21 cellular contexts compared by ENCODE assay signal in the genomic region with DNA sequence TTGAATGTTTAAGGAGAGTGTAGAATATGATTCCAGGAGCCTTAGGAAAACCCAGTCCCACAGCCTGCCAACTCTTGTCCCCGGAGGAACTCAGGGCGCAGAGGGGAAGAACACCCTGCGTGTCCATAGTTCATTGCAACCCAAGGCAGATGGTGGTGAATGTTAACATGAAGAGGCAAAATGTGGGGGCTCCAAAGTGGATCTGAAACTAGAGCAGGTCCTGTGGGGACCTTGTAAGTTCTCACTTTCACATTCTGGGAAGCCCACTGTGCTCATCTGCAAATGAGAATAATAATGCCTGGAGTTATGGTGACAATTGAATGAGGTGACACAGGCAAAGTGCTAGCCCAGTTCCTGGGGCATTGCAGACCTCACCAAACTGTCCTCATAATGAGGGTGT.
A peak's percentile ranks its signal among the peaks of the same experiment; 100 is the strongest.
DNase-seq lines count a peak whose midpoint lies in the region; ATAC-seq, FAIRE-seq and TF ChIP-seq lines count a peak whose summit lies in the region.
"Had no signal": no experiment of that assay in that cellular context is flagged by ENCODE, and none has a peak within 500 bp of the region (broad histone marks: within the 10 kb centered on the region; RNA-seq: fewer than 3 reads in every experiment).

No MANE protein-coding gene starts in this region.

- H3K4me3 Mint-ChIP-seq in memory B cell: no peak overlapping the region
- H3K4me3 Mint-ChIP-seq: CD4-positive, alpha-beta T cell; HFFc6 had no signal

- H4K20me1 ChIP-seq in BLaER1: no peaks in the 10 kb centered on the region

- H3K27ac ChIP-seq in A549: peak overlapping the region; percentile 0 to 32; a peak in 3 of 6 replicates
- H3K27ac ChIP-seq in BLaER1: no peak overlapping the region
- peak overlapping the region; percentile 43; the same call in 1 of the 2 replicates for H3K27ac ChIP-seq in RWPE1
- H3K27ac ChIP-seq in effector memory CD4-positive, alpha-beta T cell (ENCODE audit: insufficient read depth, low read length, poor library complexity, severe bottlenecking): no peak overlapping the region
- H3K27ac ChIP-seq: HL-60 had no signal

- H3K36me3 ChIP-seq in BLaER1: no peaks in the 10 kb centered on the region
- H3K36me3 ChIP-seq in effector memory CD4-positive, alpha-beta T cell (ENCODE audit: control insufficient read depth, insufficient read depth, low read length): no peaks in the 10 kb centered on the region

- no peak for TF ChIP-seq RAD21 in A549 (conservative IDR thresholded peaks at IDR 0.05 in 1 of 2, IDR thresholded peaks at IDR 0.05 in 1 of 2)

- ATAC-seq in A549 (no peak), memory B cell (ENCODE audit: low read depth) (peak; percentile 51), esophagus mucosa (no peak)
- ATAC-seq: K562 had no signal

- no peak for TF ChIP-seq POLR2A in A549 (IDR thresholded peaks at IDR 0.05; ENCODE audit: low read length)

- H3K4me3 ChIP-seq in A549 (no peak overlapping the region), BLaER1 (no peak overlapping the region)
- H3K4me3 ChIP-seq in effector memory CD4-positive, alpha-beta T cell (ENCODE audit: insufficient read depth, low read depth, low read length, poor library complexity, severe bottlenecking): no peak overlapping the region
- H3K4me3 ChIP-seq: K562 had no signal

- POLR2A ChIA-PET in A549 (lab: Yijun Ruan, JAX): no interaction called here
- POLR2A ChIA-PET in RWPE1 (lab: Yijun Ruan, JAX; ENCODE audit: low non-redundant PET): no interaction called here

- H3K27ac Mint-ChIP-seq in memory B cell: no peak overlapping the region
- H3K27ac Mint-ChIP-seq: CD4-positive, alpha-beta T cell; HFFc6 had no signal

- H3K9me3 ChIP-seq in A549 (no peaks in the 10 kb centered on the region), BLaER1 (no peaks in the 10 kb centered on the region)
- H3K9me3 ChIP-seq in effector memory CD4-positive, alpha-beta T cell (ENCODE audit: control insufficient read depth, low read length): no peaks in the 10 kb centered on the region

- H3K9me3 Mint-ChIP-seq in memory B cell: no peaks in the 10 kb centered on the region
- H3K9me3 Mint-ChIP-seq: CD4-positive, alpha-beta T cell; HFFc6 had no signal

- H3K27me3 Mint-ChIP-seq in memory B cell: peaks cover 11% of the 10 kb centered on the region

- TF ChIP-seq CTCF in A549 (IDR thresholded peaks at IDR 0.05) (no peak), RWPE1 (conservative IDR thresholded peaks at IDR 0.05; ENCODE audit: low read depth) (no peak)

- CTCF ChIA-PET in A549 (lab: Yijun Ruan, JAX): interaction anchor here (0.8 to 3.3 kb wide), 3 partner anchors 152 to 174 kb away, joined by 3 to 10 read pairs (median 8); no protein-coding TSS in a partner anchor
- CTCF ChIA-PET in RWPE1 (lab: Yijun Ruan, JAX): no interaction called here

- 95% methylated on average over 3 of the region's 3 CpGs for WGBS in A549 (ENCODE audit: missing lambda C conversion rate)

- H3K4me2 ChIP-seq in A549 (no peak overlapping the region), BLaER1 (peak overlapping the region; percentile 52)

- no peak for FAIRE-seq in A549 (lab: Jason Lieb, UNC)
- FAIRE-seq: A204.1, G401.6, GM12891, H1, K562 had no signal

- H3K4me1 ChIP-seq in A549 (peaks cover 14% of the 10 kb centered on the region), BLaER1 (peaks cover 27% of the 10 kb centered on the region)
- no peaks in the 10 kb centered on the region for H3K4me1 ChIP-seq in effector memory CD4-positive, alpha-beta T cell (ENCODE audit: control insufficient read depth, insufficient read depth, low read length, poor library complexity, severe bottlenecking)

- no peak for TF ChIP-seq EP300 in A549 (IDR thresholded peaks at IDR 0.05)

- H3K27me3 ChIP-seq in BLaER1: no peaks in the 10 kb centered on the region
- H3K27me3 ChIP-seq in effector memory CD4-positive, alpha-beta T cell (replicated peaks; ENCODE audit: control insufficient read depth, insufficient read depth, low read length, poor library complexity, severe bottlenecking): no peaks in the 10 kb centered on the region

- DNase-seq in A549 (ENCODE audit: low read depth in 1 of 2, low spot score in 1 of 2) (no peak), RWPE1 (ENCODE audit: low spot score) (no peak), memory B cell (ENCODE audit: low spot score in 2 of 2) (no peak), CD1c-positive myeloid dendritic cell (ENCODE audit: extremely low spot score) (no peak), kidney glomerular epithelial cell (lab: John Stamatoyannopoulos, UW) (no peak)
- no peak for DNase-seq in effector memory CD4-positive, alpha-beta T cell
- DNase-seq: Calu3; CD4-positive, alpha-beta T cell; DMS153; DMS79 treated with DMSO at 0.1 percent for 48 hours; EL; HCEC 1CT; HFFc6 had no signal

- no peak overlapping the region for H3K9ac ChIP-seq in BLaER1

- H3K36me3 Mint-ChIP-seq in memory B cell: no peaks in the 10 kb centered on the region

- peaks cover 8% of the 10 kb centered on the region for H3K4me1 Mint-ChIP-seq in memory B cell

TF ChIP-seq in A549, 52 proteins besides CTCF, POLR2A, EP300 and RAD21:
- TF ChIP-seq MYC (IDR thresholded peaks at IDR 0.05; ENCODE audit: borderline replicate concordance, low read length) (no peak), E2F6 (IDR thresholded peaks at IDR 0.05; ENCODE audit: borderline replicate concordance, low read depth) (no peak), ATOH8 (CRISPR knock-in tag; IDR thresholded peaks at IDR 0.05; ENCODE audit: low read depth) (no peak), EHMT2 (IDR thresholded peaks at IDR 0.05; ENCODE audit: low read depth) (no peak), HDAC2 (IDR thresholded peaks at IDR 0.05) (no peak), BHLHE40 (IDR thresholded peaks at IDR 0.05; ENCODE audit: low read depth, low read length) (no peak)

Comparison
In these comparisons a context has a peak if more than half of its experiments do, and no peak if none do; other contexts are left out.
1. H3K27ac ChIP-seq: peak in A549 (2 of 2) and RWPE1 (single experiment); none in BLaER1 (single experiment) and effector memory CD4-positive, alpha-beta T cell (single experiment).